Comparison of ENCODE assay signal across 8 cellular contexts in the genomic region with DNA sequence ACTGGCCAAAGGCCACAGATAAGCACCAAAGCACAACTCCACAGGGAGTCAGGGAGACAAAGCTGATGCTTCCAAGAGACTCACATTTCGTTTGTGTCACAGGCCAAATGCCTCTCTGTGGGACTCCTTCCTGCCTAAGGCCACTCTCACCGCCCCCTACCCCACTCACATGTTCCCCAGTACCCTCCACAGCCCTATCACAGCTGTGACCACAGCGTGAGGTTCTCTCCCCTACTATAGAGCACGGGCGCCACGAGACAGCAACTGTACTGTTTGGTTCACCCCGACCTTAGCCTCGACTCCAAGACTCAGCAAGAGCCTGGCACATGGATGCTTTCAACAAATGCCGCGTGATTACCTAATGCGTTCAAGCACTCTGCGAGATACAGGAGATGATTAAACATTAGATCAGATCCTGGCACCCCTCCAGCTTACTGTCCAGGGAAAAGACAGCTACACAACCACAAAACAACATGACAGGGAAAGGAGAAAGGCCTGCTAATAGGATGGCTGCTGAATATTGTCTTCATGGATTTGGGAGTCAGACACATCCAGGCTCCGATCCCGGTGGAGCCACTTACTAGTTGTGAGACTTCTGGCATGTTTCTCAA.
DNase-seq lines count a peak whose midpoint lies in the region; ATAC-seq, FAIRE-seq and TF ChIP-seq lines count a peak whose summit lies in the region.

No MANE protein-coding gene starts in this region.

- no peaks in the 10 kb centered on the region for H3K4me1 Mint-ChIP-seq in T-helper 2 cell treated with Interferon-gamma antibody and Interleukin-4, amounts not matched to agents 5 μg/mL and 100 μg/mL, for 36 hours (ENCODE audit: low read depth)

- peaks cover 3% of the 10 kb centered on the region for H3K9me3 Mint-ChIP-seq in T-helper 2 cell treated with Interferon-gamma antibody and Interleukin-4, amounts not matched to agents 5 μg/mL and 100 μg/mL, for 36 hours
- no peaks in the 10 kb centered on the region for H3K9me3 Mint-ChIP-seq in activated naive CD4-positive, alpha-beta T cell treated with anti-CD3 and anti-CD28 coated beads, Interleukin-2, amount 50 U/mL, for 72 hours

- peak; percentile 71 for ATAC-seq in esophagus mucosa
- no peak for ATAC-seq in GM21381 (IDR thresholded peaks at IDR 0.05; ENCODE audit: unreplicated experiment)
- ATAC-seq in GM19455 (IDR thresholded peaks at IDR 0.05; ENCODE audit: unreplicated experiment), result no peak
- no peak for ATAC-seq in activated naive CD4-positive, alpha-beta T cell treated with anti-CD3 and anti-CD28 coated beads, Interleukin-2, amount 50 U/mL, for 72 hours

- FAIRE-seq in H54 (lab: Jason Lieb, UNC), result peak; percentile 68

- H3K36me3 Mint-ChIP-seq in T-helper 2 cell treated with Interferon-gamma antibody and Interleukin-4, amounts not matched to agents 5 μg/mL and 100 μg/mL, for 36 hours (ENCODE audit: low read depth), result peaks cover 5% of the 10 kb centered on the region
- peaks cover 0 to 6% of the 10 kb centered on the region in 2 donors for H3K36me3 Mint-ChIP-seq in activated naive CD4-positive, alpha-beta T cell treated with anti-CD3 and anti-CD28 coated beads, Interleukin-2, amount 50 U/mL, for 72 hours

- DNase-seq in H54 (ENCODE audit: insufficient read length, low spot score) (peak; percentile 60), NCI-H748 (lab: John Stamatoyannopoulos, UW; ENCODE audit: unreplicated experiment) (peak; percentile 98), renal cortical epithelial cell (ENCODE audit: low read depth) (peak; percentile 96)
- DNase-seq in T-helper 2 cell treated with Interferon-gamma antibody and Interleukin-4, amounts not matched to agents 5 μg/mL and 100 μg/mL, for 36 hours (ENCODE audit: low spot score), result no peak
- no peak for DNase-seq in activated naive CD4-positive, alpha-beta T cell treated with anti-CD3 and anti-CD28 coated beads, Interleukin-2, amount 50 U/mL, for 72 hours (ENCODE audit: low spot score in 2 of 2)

- TF ChIP-seq POLR2A in H54 (IDR thresholded peaks at IDR 0.05; ENCODE audit: low read depth, low read length), result no peak

- H3K4me3 Mint-ChIP-seq in T-helper 2 cell treated with Interferon-gamma antibody and Interleukin-4, amounts not matched to agents 5 μg/mL and 100 μg/mL, for 36 hours, result no peak overlapping the region

- no peak overlapping the region for H3K27ac Mint-ChIP-seq in T-helper 2 cell treated with Interferon-gamma antibody and Interleukin-4, amounts not matched to agents 5 μg/mL and 100 μg/mL, for 36 hours
- no peak overlapping the region for H3K27ac Mint-ChIP-seq in activated naive CD4-positive, alpha-beta T cell treated with anti-CD3 and anti-CD28 coated beads, Interleukin-2, amount 50 U/mL, for 72 hours

- H3K27me3 Mint-ChIP-seq in T-helper 2 cell treated with Interferon-gamma antibody and Interleukin-4, amounts not matched to agents 5 μg/mL and 100 μg/mL, for 36 hours (ENCODE audit: low read depth), result no peaks in the 10 kb centered on the region

Comparison
In these comparisons a context has a peak if more than half of its experiments do, and no peak if none do; other contexts are left out.
1. DNase-seq: peak in H54 (single experiment), NCI-H748 (single experiment) and renal cortical epithelial cell (single experiment); none in T-helper 2 cell treated with Interferon-gamma antibody and Interleukin-4, amounts not matched to agents 5 μg/mL and 100 μg/mL, for 36 hours (single experiment) and activated naive CD4-positive, alpha-beta T cell treated with anti-CD3 and anti-CD28 coated beads, Interleukin-2, amount 50 U/mL, for 72 hours (0 of 2).